ENCODE assay signal across 19 cellular contexts in the genomic region with DNA sequence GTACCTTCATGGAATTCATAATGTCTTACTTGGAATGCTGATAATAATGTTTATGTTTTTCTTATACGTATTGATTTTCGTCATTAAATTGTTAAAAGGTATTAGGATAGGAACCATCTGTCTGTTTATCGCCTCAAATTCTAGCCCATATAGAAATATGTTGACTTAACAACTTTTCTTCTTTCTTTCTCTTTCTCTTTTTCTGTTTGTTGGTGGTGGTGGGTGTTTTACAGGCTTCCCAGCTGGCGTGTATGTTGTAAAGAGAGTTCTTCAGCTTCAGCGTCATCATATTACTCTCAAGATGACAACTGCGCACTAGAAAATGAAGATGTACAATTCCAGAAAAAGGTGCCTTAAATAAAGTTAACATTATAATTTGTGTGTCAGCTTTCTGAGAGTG.
"Had no signal": no experiment of that assay in that cellular context is flagged by ENCODE, and none has a peak within 500 bp of the region (broad histone marks: within the 10 kb centered on the region; RNA-seq: fewer than 3 reads in every experiment).

No MANE protein-coding gene starts in this region.

- H3K9me3 Mint-ChIP-seq: naive B cell had no signal

- ATAC-seq: foreskin keratinocyte; left colon; left ventricle myocardium superior; stimulated activated naive CD8-positive, alpha-beta T cell treated with anti-CD3 and anti-CD28 coated beads, Interleukin-15, Interleukin-2, amounts not matched to agents 100 U/mL and 50 U/mL, for 24 hours had no signal

- DNase-seq: colonic mucosa; dermis blood vessel endothelial cell; foreskin keratinocyte; head of caudate nucleus; hippocampal formation; left colon; left ventricle myocardium superior; mesenchymal stem cell; naive B cell; sigmoid colon; stimulated activated CD4-positive, alpha-beta T cell treated with anti-CD3 and anti-CD28 coated beads, Interleukin-2, amount 100 ng/mL, for 48 hours; stimulated activated naive CD8-positive, alpha-beta T cell treated with anti-CD3 and anti-CD28 coated beads, Interleukin-15, Interleukin-2, amounts not matched to agents 100 U/mL and 50 U/mL, for 24 hours; thyroid gland; upper lobe of left lung; uterus had no signal

- H3K4me3 Mint-ChIP-seq: naive B cell had no signal

- H3K9me3 ChIP-seq: colonic mucosa, esophagus muscularis mucosa, neutrophil, right atrium auricular region, sigmoid colon, suprapubic skin, thyroid gland, upper lobe of left lung, uterus had no signal

- H3K27me3 Mint-ChIP-seq: naive B cell had no signal
